10 cellular contexts compared by ENCODE assay signal in the genomic region with DNA sequence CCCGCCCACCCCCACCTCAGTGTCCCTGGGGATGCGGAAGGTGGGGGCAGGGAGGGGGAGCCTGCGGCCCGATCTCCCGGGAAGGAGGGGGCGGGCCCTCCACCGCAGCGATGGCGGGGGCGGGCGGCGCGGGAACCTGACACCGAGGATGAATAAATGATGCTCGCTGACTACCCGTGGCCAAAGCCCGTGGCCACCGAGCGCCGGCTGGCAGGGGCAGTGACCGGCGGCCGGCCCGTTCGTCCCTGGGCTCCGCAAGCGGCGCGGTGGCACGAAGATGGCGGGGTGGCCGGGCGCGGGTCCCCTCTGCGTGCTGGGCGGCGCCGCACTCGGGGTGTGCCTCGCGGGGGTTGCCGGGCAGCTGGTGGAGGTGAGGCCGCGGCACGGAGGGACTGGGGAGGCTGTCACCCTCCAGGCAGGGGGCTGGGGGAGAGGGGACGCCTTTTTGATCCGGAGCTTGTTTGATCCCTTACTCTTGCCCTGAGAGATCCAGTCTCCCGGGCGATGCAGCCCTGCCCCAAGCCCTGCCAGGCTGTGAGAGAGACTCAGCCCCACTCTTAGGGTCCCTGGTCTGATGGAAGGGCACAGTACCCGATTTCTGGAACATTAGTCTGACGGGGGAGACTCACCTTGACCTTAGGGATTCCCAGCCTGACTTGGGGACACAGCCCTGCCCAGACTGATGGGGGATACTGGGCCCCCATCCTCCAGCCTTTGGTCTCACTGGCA. TPM values are rescaled to one million over a fixed set of nuclear protein-coding genes. Genes with fewer than 3 reads are reported as not detected.
DNase-seq lines count a peak whose midpoint lies in the region; ATAC-seq and TF ChIP-seq lines count a peak whose summit lies in the region.
"Had no signal": no experiment of that assay in that cellular context is flagged by ENCODE, and none has a peak within 500 bp of the region (broad histone marks: within the 10 kb centered on the region; RNA-seq: fewer than 3 reads in every experiment).

Gene TMIE (plus strand): TSS at position 182 of the 729 bp plus-strand sequence. CDS start 96 bp downstream, at position 278.

- WGBS in hepatocyte (ENCODE audit: low lambda C conversion rate, missing lambda C conversion rate), result 9% methylated on average over 18 of the region's 51 CpGs

- peak within 1 kb of the TSS; percentile 25 to 70 (median 56) for H3K4me3 Mint-ChIP-seq in T-cell

- H3K27ac ChIP-seq in hepatocyte (no peak within 1 kb of the TSS), skeletal muscle tissue (ENCODE audit: low read depth, low read length) (no peak within 1 kb of the TSS)

- H3K9me2 ChIP-seq in hepatocyte (replicated peaks; ENCODE audit: insufficient read depth), result no peaks in the 10 kb centered on the region

- no peak within 1 kb of the TSS for H3K27ac Mint-ChIP-seq in T-cell

- CTCF ChIA-PET in T-cell (lab: Charles Lee), result interaction anchor here in 1 of 2 donors (1.1 kb wide), 1 partner anchor 211 kb away, joined by 3 read pairs; no protein-coding TSS in a partner anchor

- DNase-seq in NCI-H2227 (lab: John Stamatoyannopoulos, UW; ENCODE audit: unreplicated experiment) (peak; percentile 43), NCI-H2227 treated with DMSO at 0.1 percent for 48 hours (lab: John Stamatoyannopoulos, UW) (no peak), T-cell (peak in 1 of 34 experiments; percentile 12), hepatocyte (ENCODE audit: low spot score) (no peak), AG08395 (ENCODE audit: low spot score) (no peak), mucosa of gallbladder (ENCODE audit: low spot score) (no peak)
- DNase-seq: MG63 had no signal

- H3K36me3 Mint-ChIP-seq in T-cell, result no peaks in the 10 kb centered on the region

- peaks cover 26% of the 10 kb centered on the region for H3K4me1 ChIP-seq in hepatocyte (ENCODE audit: insufficient read depth)
- peaks cover 53 to 63% (median 53%) of the 10 kb centered on the region in 3 donors for H3K4me1 ChIP-seq in skeletal muscle tissue (ENCODE audit: control insufficient read depth in 3 of 3, insufficient read depth in 3 of 3, low read length in 3 of 3)

- peak within 1 kb of the TSS; percentile 63 for H2AFZ ChIP-seq in hepatocyte

- H3K27me3 ChIP-seq in hepatocyte (peaks cover 13% of the 10 kb centered on the region), skeletal muscle tissue (ENCODE audit: control insufficient read depth in 3 of 3, insufficient read depth in 3 of 3, low read length in 3 of 3) (peaks cover 0 to 2% (median 0%) of the 10 kb centered on the region in 3 donors)
- H3K27me3 ChIP-seq: MG63 had no signal

- no peaks in the 10 kb centered on the region for H3K9me3 ChIP-seq in hepatocyte (ENCODE audit: low read depth)
- H3K9me3 ChIP-seq in skeletal muscle tissue (ENCODE audit: control insufficient read depth in 3 of 3, low read length in 3 of 3), result no peaks in the 10 kb centered on the region
- H3K9me3 ChIP-seq: MG63 had no signal

- POLR2A ChIA-PET in T-cell (lab: Charles Lee), result interaction anchor here in 1 of 2 donors (0.6 kb wide), 2 partner anchors 180 to 446 kb away, joined by 4 to 6 read pairs; no protein-coding TSS in a partner anchor

- H3K9ac ChIP-seq in skeletal muscle tissue (ENCODE audit: low read depth in 1 of 3, low read length in 3 of 3), result peak within 1 kb of the TSS in 2 of 3 donors; percentile 47 to 60

- H3K79me2 ChIP-seq in hepatocyte, result no peaks in the 10 kb centered on the region

- no peaks in the 10 kb centered on the region for H3K9me3 Mint-ChIP-seq in T-cell

- H3K4me3 ChIP-seq in hepatocyte (peak within 1 kb of the TSS; percentile 20), skeletal muscle tissue (ENCODE audit: low read length in 3 of 3) (peak within 1 kb of the TSS in 1 of 3 donors; percentile 49)
- H3K4me3 ChIP-seq: MG63 had no signal

- H4K20me1 ChIP-seq in hepatocyte (ENCODE audit: insufficient read depth, poor library complexity, severe bottlenecking), result no peaks in the 10 kb centered on the region

- peak within 1 kb of the TSS; percentile 88 for H3K4me2 ChIP-seq in hepatocyte

- H3K4me1 Mint-ChIP-seq in T-cell, result peaks cover 25 to 43% (median 31%) of the 10 kb centered on the region in 3 donors

- H3K27me3 Mint-ChIP-seq in T-cell, result peaks cover 0 to 9% of the 10 kb centered on the region in 2 donors

- ATAC-seq in T-cell (replicated peaks in 1 of 4) (peak in 1 of 4 experiments; percentile 33), HG02885 (IDR thresholded peaks at IDR 0.05; ENCODE audit: poor library complexity, unreplicated experiment) (no peak)
- ATAC-seq: sciatic nerve had no signal

- H3K36me3 ChIP-seq in hepatocyte (replicated peaks; ENCODE audit: insufficient read depth, low read depth), result no peaks in the 10 kb centered on the region
- no peaks in the 10 kb centered on the region for H3K36me3 ChIP-seq in skeletal muscle tissue (ENCODE audit: control insufficient read depth in 3 of 3, insufficient read depth in 3 of 3, low read length in 3 of 3)
- H3K36me3 ChIP-seq: MG63 had no signal

- no peak for TF ChIP-seq CTCF in hepatocyte (IDR thresholded peaks at IDR 0.05; ENCODE audit: poor library complexity)

RNA-seq across cellular contexts. Expression of gene TMIE, which starts in this region (rescaled TPM):
- total RNA-seq in T-cell (1 to 10 TPM; 2.0 to 5.3 (median 3.0) TPM), hepatocyte (0.12 and 0.37 TPM in 2 replicates), skeletal muscle tissue (1.0 TPM), mucosa of gallbladder (0.29 TPM)
- polyA plus RNA-seq in hepatocyte, result 0.51 and 0.69 TPM in 2 replicates
